Comparison of ENCODE assay signal across 10 cellular contexts in genomic region chr6:108581932-108582500, GRCh38. TPM values are rescaled to one million over a fixed set of nuclear protein-coding genes. Genes with fewer than 3 reads are reported as not detected.
DNase-seq lines count a peak whose midpoint lies in the region; ATAC-seq and TF ChIP-seq lines count a peak whose summit lies in the region.
"Had no signal": no experiment of that assay in that cellular context is flagged by ENCODE, and none has a peak within 500 bp of the region (broad histone marks: within the 10 kb centered on the region; RNA-seq: fewer than 3 reads in every experiment).

No MANE protein-coding gene starts in this region.

- CTCF ChIA-PET in PC-9 (lab: Charles Lee), result no interaction called here
- CTCF ChIA-PET in activated CD8-positive, alpha-beta T cell treated with anti-CD3 and anti-CD28 coated beads for 36 hours (lab: Charles Lee), result interaction anchor here (0.6 to 0.8 kb wide), 2 partner anchors 254 to 720 kb away, joined by 3 read pairs; no protein-coding TSS in a partner anchor

- TF ChIP-seq POLR2A in prostate gland (IDR thresholded peaks at IDR 0.05), result no peak

- no peak overlapping the region for H3K27ac ChIP-seq in BLaER1
- peak overlapping the region; percentile 70 for H3K27ac ChIP-seq in PC-9
- peak overlapping the region; percentile 66 to 77 for H3K27ac ChIP-seq in esophagus (ENCODE audit: low read depth in 2 of 2, low read length in 1 of 2)
- peak overlapping the region; percentile 57 to 68 for H3K27ac ChIP-seq in prostate gland
- H3K27ac ChIP-seq: HL-60 had no signal

- H3K4me1 Mint-ChIP-seq in activated CD8-positive, alpha-beta T cell treated with anti-CD3 and anti-CD28 coated beads for 36 hours (ENCODE audit: low read depth), result peaks cover 51% of the 10 kb centered on the region

- H3K4me1 ChIP-seq in BLaER1, result peaks cover 39% of the 10 kb centered on the region
- H3K4me1 ChIP-seq in PC-9 (replicated peaks; ENCODE audit: insufficient read depth), result peaks cover 71% of the 10 kb centered on the region
- H3K4me1 ChIP-seq in esophagus (ENCODE audit: control insufficient read depth in 2 of 2, insufficient read depth in 2 of 2, low read length in 1 of 2), result peaks cover 10 to 26% of the 10 kb centered on the region in 2 donors
- H3K4me1 ChIP-seq in prostate gland (replicated peaks), result peaks cover 28% of the 10 kb centered on the region

- peaks cover 98% of the 10 kb centered on the region for H3K79me2 ChIP-seq in PC-9 (ENCODE audit: low read depth)

- 18 to 32% methylated on average over 1 of the region's 1 CpG for WGBS in esophagus, 2 donors
- 10% methylated on average over 1 of the region's 1 CpG for WGBS in prostate gland

- H3K27me3 ChIP-seq in BLaER1 (no peaks in the 10 kb centered on the region), PC-9 (ENCODE audit: insufficient read depth, low read depth) (no peaks in the 10 kb centered on the region), esophagus (ENCODE audit: control insufficient read depth in 1 of 2, insufficient read depth in 2 of 2, low read length in 2 of 2) (no peaks in the 10 kb centered on the region), prostate gland (replicated peaks; ENCODE audit: insufficient read depth) (no peaks in the 10 kb centered on the region)

- H3K9me2 ChIP-seq in PC-9 (ENCODE audit: insufficient read depth), result no peaks in the 10 kb centered on the region

- H3K27me3 Mint-ChIP-seq in activated CD8-positive, alpha-beta T cell treated with anti-CD3 and anti-CD28 coated beads for 36 hours, result no peaks in the 10 kb centered on the region

- H3K4me2 ChIP-seq in BLaER1, result peak overlapping the region; percentile 61
- H3K4me2 ChIP-seq in PC-9, result peak overlapping the region; percentile 61

- TF ChIP-seq CTCF in PC-9 (conservative IDR thresholded peaks at IDR 0.05) (no peak), prostate gland (IDR thresholded peaks at IDR 0.05) (no peak), omental fat pad (IDR thresholded peaks at IDR 0.05) (no peak)
- no peak for TF ChIP-seq CTCF in activated CD8-positive, alpha-beta T cell treated with anti-CD3 and anti-CD28 coated beads for 36 hours (IDR thresholded peaks at IDR 0.05)

- DNase-seq in PC-9 (no peak), prostate gland (ENCODE audit: low spot score) (no peak), NCI-H2029 (lab: John Stamatoyannopoulos, UW) (no peak), NCI-H774 (lab: John Stamatoyannopoulos, UW) (no peak), omental fat pad (ENCODE audit: low spot score) (no peak)
- DNase-seq in activated CD8-positive, alpha-beta T cell treated with anti-CD3 and anti-CD28 coated beads for 36 hours, result no peak
- DNase-seq: NCI-H2081 had no signal

- peaks cover 5% of the 10 kb centered on the region for H3K36me3 Mint-ChIP-seq in activated CD8-positive, alpha-beta T cell treated with anti-CD3 and anti-CD28 coated beads for 36 hours (ENCODE audit: low read depth)

- intact Hi-C loops in PC-9 (cut with micrococcal nuclease; ENCODE audit: unreplicated experiment) (loop anchor here (1.0 kb wide), 1 partner anchor 20 kb away; no protein-coding TSS in a partner anchor), prostate gland (cut with DNase I) (no loop called here)
- intact Hi-C loops in activated CD8-positive, alpha-beta T cell treated with anti-CD3 and anti-CD28 coated beads for 36 hours (cut with micrococcal nuclease), result no loop called here

- H3K36me3 ChIP-seq in BLaER1 (peaks cover 31% of the 10 kb centered on the region), PC-9 (ENCODE audit: low read depth) (peaks cover 31% of the 10 kb centered on the region), esophagus (ENCODE audit: control insufficient read depth in 2 of 2, insufficient read depth in 2 of 2, low read length in 1 of 2) (peaks cover 0 to 4% of the 10 kb centered on the region in 2 donors), prostate gland (no peaks in the 10 kb centered on the region)

- POLR2A ChIA-PET in PC-9 (lab: Charles Lee; ENCODE audit: unreplicated experiment), result no interaction called here
- POLR2A ChIA-PET in activated CD8-positive, alpha-beta T cell treated with anti-CD3 and anti-CD28 coated beads for 36 hours (lab: Charles Lee), result interaction anchor here (0.9 kb wide), 1 partner anchor 23 kb away, joined by 3 read pairs; no protein-coding TSS in a partner anchor

- H3K4me3 Mint-ChIP-seq in activated CD8-positive, alpha-beta T cell treated with anti-CD3 and anti-CD28 coated beads for 36 hours, result no peak overlapping the region

- H3K9me3 Mint-ChIP-seq in activated CD8-positive, alpha-beta T cell treated with anti-CD3 and anti-CD28 coated beads for 36 hours, result no peaks in the 10 kb centered on the region

- ATAC-seq in activated CD8-positive, alpha-beta T cell treated with anti-CD3 and anti-CD28 coated beads for 36 hours, result no peak
- no peak for ATAC-seq in omental fat pad (ENCODE audit: low FRiP score)

- BruUV-seq in PC-9 (replicated peaks; lab: Mats Ljungman, UMichigan), result no TSS peak

- H4K20me1 ChIP-seq in BLaER1, result peaks cover 97% of the 10 kb centered on the region
- peaks cover 91% of the 10 kb centered on the region for H4K20me1 ChIP-seq in PC-9 (ENCODE audit: insufficient read depth)

- no peak overlapping the region for H3K27ac Mint-ChIP-seq in activated CD8-positive, alpha-beta T cell treated with anti-CD3 and anti-CD28 coated beads for 36 hours

- no peaks in the 10 kb centered on the region for H3K9me3 ChIP-seq in BLaER1
- no peaks in the 10 kb centered on the region for H3K9me3 ChIP-seq in PC-9 (ENCODE audit: insufficient read depth, low read depth)
- no peaks in the 10 kb centered on the region for H3K9me3 ChIP-seq in esophagus (ENCODE audit: control insufficient read depth in 2 of 2, insufficient read depth in 1 of 2, low read depth in 1 of 2, low read length in 1 of 2)
- H3K9me3 ChIP-seq in prostate gland, result no peaks in the 10 kb centered on the region

- H2AFZ ChIP-seq in PC-9, result no peak overlapping the region

- no peak overlapping the region for H3K9ac ChIP-seq in BLaER1

- peaks cover 65% of the 10 kb centered on the region for H3F3A ChIP-seq in PC-9 (ENCODE audit: insufficient read depth, low read depth)

- H3K4me3 ChIP-seq in BLaER1 (no peak overlapping the region), PC-9 (no peak overlapping the region; the same call in 1 of the 2 replicates), esophagus (ENCODE audit: low read depth in 1 of 2, low read length in 2 of 2) (no peak overlapping the region), prostate gland (no peak overlapping the region)

RNA-seq across cellular contexts. Expression of gene FOXO3, which starts 21.3 kb away (rescaled TPM):
- 56.2 and 59.4 TPM in 2 replicates for total RNA-seq in PC-9 (2021)
- polyA plus RNA-seq in esophagus, result 10 to 100 TPM in 1 of 2 donors, 1 to 10 TPM in 1; 9.6 to 15.3 TPM
- 100 to 1,000 TPM; 108 to 144 TPM for total RNA-seq in prostate gland
- 1 to 10 TPM; 7.5 to 9.0 TPM for total RNA-seq in activated CD8-positive, alpha-beta T cell treated with anti-CD3 and anti-CD28 coated beads for 36 hours
- 100 to 1,000 TPM in 3 of 4 donors, 10 to 100 TPM in 1; 92.9 to 129 (median 113) TPM for total RNA-seq in omental fat pad
